ENCODE assay signal across 18 cellular contexts in genomic region chr1:23044035-23044434, GRCh38. TPM values are rescaled to one million over a fixed set of nuclear protein-coding genes. Genes with fewer than 3 reads are reported as not detected.
A peak's percentile ranks its signal among the peaks of the same experiment; 100 is the strongest.
DNase-seq lines count a peak whose midpoint lies in the region; ATAC-seq and TF ChIP-seq lines count a peak whose summit lies in the region.
"Had no signal": no experiment of that assay in that cellular context is flagged by ENCODE, and none has a peak within 500 bp of the region (broad histone marks: within the 10 kb centered on the region; RNA-seq: fewer than 3 reads in every experiment).

No MANE protein-coding gene starts in this region.

- H3K9me3 ChIP-seq in mammary epithelial cell (replicated peaks; ENCODE audit: insufficient read depth, low read length), result no peaks in the 10 kb centered on the region
- no peaks in the 10 kb centered on the region for H3K9me3 ChIP-seq in trophoblast cell (ENCODE audit: insufficient read depth, low read depth, low read length)
- H3K9me3 ChIP-seq in lower lobe of right lung, result no peaks in the 10 kb centered on the region
- H3K9me3 ChIP-seq in HAP-1, result no peaks in the 10 kb centered on the region
- H3K9me3 ChIP-seq: A549 had no signal

- no peak overlapping the region; the same call in 1 of the 2 replicates for H3K27ac ChIP-seq in RWPE1
- H3K27ac ChIP-seq in mammary epithelial cell (ENCODE audit: insufficient read depth, low read depth, low read length), result no peak overlapping the region
- H3K27ac ChIP-seq in foreskin keratinocyte, result peak overlapping the region; percentile 5
- no peak overlapping the region for H3K27ac ChIP-seq in trophoblast cell (ENCODE audit: low read depth, low read length)
- H3K27ac ChIP-seq in lower lobe of right lung, result no peak overlapping the region
- H3K27ac ChIP-seq: A549 had no signal

- H4K20me1 ChIP-seq in mammary epithelial cell (ENCODE audit: insufficient read depth, low read length), result no peaks in the 10 kb centered on the region

- peak overlapping the region; percentile 59 for H3K4me2 ChIP-seq in mammary epithelial cell (ENCODE audit: insufficient read depth, low read depth, low read length)
- H3K4me2 ChIP-seq in trophoblast cell (ENCODE audit: low read length), result no peak overlapping the region
- H3K4me2 ChIP-seq: A549, GM23338 had no signal

- no peak overlapping the region for H2BK120ac ChIP-seq in trophoblast cell (ENCODE audit: insufficient read depth, low read length, poor library complexity)

- DNase-seq in RWPE1 (ENCODE audit: low spot score) (peak; percentile 34), mammary epithelial cell (peak; percentile 76), foreskin keratinocyte (peak; percentile 41 to 73), trophoblast cell (no peak), lower lobe of right lung (no peak), HAP-1 (ENCODE audit: low spot score in 2 of 2) (no peak)
- DNase-seq: CD8-positive, alpha-beta T cell; COR-L47; DMS53; GF-D8; H7; IMR-90 had no signal

- peaks cover 2% of the 10 kb centered on the region for H3K79me1 ChIP-seq in trophoblast cell (ENCODE audit: low read length)

- H2BK12ac ChIP-seq in trophoblast cell (ENCODE audit: low read length), result no peak overlapping the region

- H3K4ac ChIP-seq in trophoblast cell (ENCODE audit: low read depth, low read length), result peak overlapping the region; percentile 89

- CTCF ChIA-PET in RWPE1 (lab: Yijun Ruan, JAX), result no interaction called here
- CTCF ChIA-PET in mammary epithelial cell (lab: Charles Lee; ENCODE audit: low non-redundant PET), result interaction anchor here (0.6 kb wide), 1 partner anchor 59 kb away, joined by 3 read pairs; no protein-coding TSS in a partner anchor

- H3K36me3 ChIP-seq in mammary epithelial cell (ENCODE audit: insufficient read depth, low read length), result no peaks in the 10 kb centered on the region
- no peaks in the 10 kb centered on the region for H3K36me3 ChIP-seq in trophoblast cell (ENCODE audit: control insufficient read depth in 1 of 2, insufficient read depth in 2 of 2, low read length in 2 of 2)
- no peaks in the 10 kb centered on the region for H3K36me3 ChIP-seq in lower lobe of right lung
- H3K36me3 ChIP-seq in HAP-1 (replicated peaks), result no peaks in the 10 kb centered on the region

- no peak overlapping the region for H3K14ac ChIP-seq in trophoblast cell (ENCODE audit: low read length)

- H3K4me3 ChIP-seq in mammary epithelial cell (replicated peaks in 1 of 3; ENCODE audit: insufficient read depth in 1 of 3, low read depth in 2 of 3, low read length in 3 of 3), result no peak overlapping the region
- no peak overlapping the region for H3K4me3 ChIP-seq in trophoblast cell (ENCODE audit: low read depth, low read length)
- H3K4me3 ChIP-seq in lower lobe of right lung, result no peak overlapping the region
- H3K4me3 ChIP-seq in HAP-1, result no peak overlapping the region
- H3K4me3 ChIP-seq: A549, GM23338 had no signal

- ATAC-seq in foreskin keratinocyte, result peak; percentile 11
- no peak for ATAC-seq in lower lobe of right lung
- ATAC-seq in GM21737 (IDR thresholded peaks at IDR 0.05; ENCODE audit: unreplicated experiment), result no peak
- ATAC-seq: A549; CD8-positive, alpha-beta T cell; GM23338 had no signal

- TF ChIP-seq CTCF in RWPE1 (conservative IDR thresholded peaks at IDR 0.05; ENCODE audit: low read depth) (no peak), mammary epithelial cell (conservative IDR thresholded peaks at IDR 0.05 in 1 of 2, IDR thresholded peaks at IDR 0.05 in 1 of 2; ENCODE audit: extremely low read depth in 1 of 2, insufficient read depth in 1 of 2, low read depth in 1 of 2, low read length in 2 of 2) (no peak), foreskin keratinocyte (conservative IDR thresholded peaks at IDR 0.05) (no peak), lower lobe of right lung (IDR thresholded peaks at IDR 0.05) (no peak)

- H3K9ac ChIP-seq in mammary epithelial cell (ENCODE audit: insufficient read depth, low read length), result no peak overlapping the region
- no peak overlapping the region for H3K9ac ChIP-seq in trophoblast cell (ENCODE audit: low read length)

- POLR2A ChIA-PET in RWPE1 (lab: Yijun Ruan, JAX; ENCODE audit: low non-redundant PET), result no interaction called here

- in situ Hi-C loops in mammary epithelial cell (cut with MboI; ENCODE audit: low sequenced_read_pairs in 2 of 2) (no loop called here), HAP-1 (cut with MboI; ENCODE audit: low sequenced_read_pairs) (no loop called here)

- WGBS in mammary epithelial cell (ENCODE audit: low coverage, missing lambda C conversion rate), result 6% methylated on average over 3 of the region's 3 CpGs
- no CpG with 5 or more reads among the region's 3 CpGs for WGBS in trophoblast cell (ENCODE audit: extremely low coverage, insufficient coverage, insufficient read length)

- H2AK5ac ChIP-seq in trophoblast cell (ENCODE audit: low read length), result no peak overlapping the region

- H4K91ac ChIP-seq in trophoblast cell (ENCODE audit: low read depth, low read length), result no peak overlapping the region

- dilution Hi-C loops in mammary epithelial cell (cut with HindIII; ENCODE audit: low sequenced_read_pairs), result no loop called here

- no peak overlapping the region for H3K18ac ChIP-seq in trophoblast cell (ENCODE audit: low read length)

- no peak overlapping the region for H4K8ac ChIP-seq in trophoblast cell (ENCODE audit: low read depth, low read length)

- no peak overlapping the region for H4K12ac ChIP-seq in trophoblast cell (ENCODE audit: low read depth, low read length)

- no peak overlapping the region for H3K23ac ChIP-seq in trophoblast cell (ENCODE audit: low read length)

- H3K79me2 ChIP-seq in mammary epithelial cell (ENCODE audit: insufficient read depth, low read length), result peaks cover 75% of the 10 kb centered on the region
- no peaks in the 10 kb centered on the region for H3K79me2 ChIP-seq in trophoblast cell (ENCODE audit: control insufficient read depth, insufficient read depth, low read length, poor library complexity)

- H3K4me1 ChIP-seq in mammary epithelial cell (ENCODE audit: insufficient read depth, low read length), result peaks cover 17% of the 10 kb centered on the region
- peaks cover 28% of the 10 kb centered on the region for H3K4me1 ChIP-seq in foreskin keratinocyte
- no peaks in the 10 kb centered on the region for H3K4me1 ChIP-seq in trophoblast cell (ENCODE audit: control insufficient read depth in 1 of 2, insufficient read depth in 2 of 2, low read length in 2 of 2)
- H3K4me1 ChIP-seq in lower lobe of right lung, result no peaks in the 10 kb centered on the region
- H3K4me1 ChIP-seq in HAP-1, result peaks cover 12% of the 10 kb centered on the region

- H3K27me3 ChIP-seq in mammary epithelial cell (ENCODE audit: insufficient read depth, low read length) (no peaks in the 10 kb centered on the region), foreskin keratinocyte (no peaks in the 10 kb centered on the region), trophoblast cell (ENCODE audit: insufficient read depth, low read length) (no peaks in the 10 kb centered on the region), lower lobe of right lung (ENCODE audit: low read depth) (no peaks in the 10 kb centered on the region), HAP-1 (ENCODE audit: low read depth) (no peaks in the 10 kb centered on the region)

- intact Hi-C loops in mammary epithelial cell (cut with micrococcal nuclease), result no loop called here
- intact Hi-C loops in lower lobe of right lung (cut with DNase I), result no loop called here

- H2BK5ac ChIP-seq in trophoblast cell (ENCODE audit: low read depth, low read length, poor library complexity), result no peak overlapping the region

- no TSS peak for BruUV-seq in mammary epithelial cell (replicated peaks; lab: Mats Ljungman, UMichigan)

- H2AFZ ChIP-seq in mammary epithelial cell (ENCODE audit: low read depth, low read length) (no peak overlapping the region), trophoblast cell (ENCODE audit: insufficient read depth, low read length, poor library complexity) (peak overlapping the region; percentile 41)
- H2AFZ ChIP-seq: GM23338 had no signal

RNA-seq across cellular contexts. Expression of gene KDM1A, which starts 24.8 kb away (rescaled TPM):
- total RNA-seq in mammary epithelial cell, result 10 to 100 TPM; 65.1 to 65.8 TPM
- 86.3 TPM for polyA plus RNA-seq in mammary epithelial cell
- 116 TPM for polyA minus RNA-seq in mammary epithelial cell
- 122 and 126 TPM in 2 replicates for total RNA-seq in foreskin keratinocyte
- polyA plus RNA-seq in foreskin keratinocyte, result 83.3 and 84.3 TPM in 2 replicates
- polyA plus RNA-seq in trophoblast cell (2013), result 99.0 and 101 TPM in 2 replicates
- 38.6 TPM for total RNA-seq in lower lobe of right lung

RNA-seq across cellular contexts. Expression of gene TEX46, which starts 28.4 kb away (rescaled TPM):
- total RNA-seq in mammary epithelial cell (not detected), foreskin keratinocyte (not detected in 2 replicates), lower lobe of right lung (not detected)
- polyA plus RNA-seq in mammary epithelial cell (not detected), foreskin keratinocyte (0.19 TPM in 1 of 2 replicates, not detected in the other)
- polyA minus RNA-seq in mammary epithelial cell, result not detected
- polyA plus RNA-seq in trophoblast cell (2013), result 0.18 TPM in 1 of 2 replicates, not detected in the other
- total RNA-seq: CD8-positive, alpha-beta T cell; GM23338; H7; HT-29; IMR-90 had no signal
- polyA plus RNA-seq: A549, BJ, CD14-positive monocyte, IMR-90 had no signal

Comparison
In these comparisons a context has a peak if more than half of its experiments do, and no peak if none do; other contexts are left out.
1. DNase-seq: peak in RWPE1 (single experiment), mammary epithelial cell (single experiment) and foreskin keratinocyte (2 of 2); none in trophoblast cell (0 of 2), lower lobe of right lung (single experiment) and HAP-1 (0 of 2).